Comparison of ENCODE assay signal across 15 cellular contexts in genomic region chr21:37855568-37856391, GRCh38.
A peak's percentile ranks its signal among the peaks of the same experiment; 100 is the strongest.
DNase-seq lines count a peak whose midpoint lies in the region; ATAC-seq lines count a peak whose summit lies in the region.
"Had no signal": no experiment of that assay in that cellular context is flagged by ENCODE, and none has a peak within 500 bp of the region (broad histone marks: within the 10 kb centered on the region; RNA-seq: fewer than 3 reads in every experiment).

No MANE protein-coding gene starts in this region.

- no peak overlapping the region for H4K91ac ChIP-seq in neuronal stem cell (ENCODE audit: low read depth, low read length, poor library complexity)

- H2BK15ac ChIP-seq in neuronal stem cell (ENCODE audit: low read length): no peak overlapping the region

- no peak overlapping the region for H3K23ac ChIP-seq in neuronal stem cell (ENCODE audit: low read depth, low read length, poor library complexity)

- H2BK5ac ChIP-seq in neuronal stem cell (ENCODE audit: low read length): no peak overlapping the region

- H3K9me3 ChIP-seq in ectodermal cell (ENCODE audit: control insufficient read depth, low read length) (no peaks in the 10 kb centered on the region), neuronal stem cell (replicated peaks in 1 of 2; ENCODE audit: control insufficient read depth in 2 of 2, insufficient read depth in 1 of 2, low read depth in 1 of 2, low read length in 2 of 2) (peaks cover 0 to 21% of the 10 kb centered on the region in 2 donors), aorta (ENCODE audit: control insufficient read depth, low read length) (peaks cover 3% of the 10 kb centered on the region)

- DNase-seq in EH (ENCODE audit: low read depth): peak; percentile 92
- peak; percentile 86 for DNase-seq in NCI-H82 treated with DMSO at 0.1 percent for 48 hours (lab: John Stamatoyannopoulos, UW; ENCODE audit: unreplicated experiment)
- no peak for DNase-seq in neuronal stem cell (ENCODE audit: low spot score)
- no peak for DNase-seq in aorta
- DNase-seq in activated effector memory CD4-positive, alpha-beta T cell treated with Interleukin-2 at 50 U/mL for 16 hours: no peak
- DNase-seq: activated CD4-positive, alpha-beta memory T cell treated with anti-CD3 and anti-CD28 coated beads for 36 hours; effector CD8-positive, alpha-beta T cell; heart left ventricle; OCI-M1 had no signal

- no peaks in the 10 kb centered on the region for H3K36me3 ChIP-seq in ectodermal cell (ENCODE audit: control insufficient read depth, insufficient read depth, low read length)
- H3K36me3 ChIP-seq in neuronal stem cell (replicated peaks in 1 of 2; ENCODE audit: control insufficient read depth in 2 of 2, insufficient read depth in 2 of 2, low read length in 2 of 2): no peaks in the 10 kb centered on the region
- H3K36me3 ChIP-seq in aorta (ENCODE audit: control insufficient read depth in 1 of 2, insufficient read depth in 2 of 2, low read length in 1 of 2): no peaks in the 10 kb centered on the region
- H3K36me3 ChIP-seq: heart left ventricle had no signal

- H3K27me3 ChIP-seq in ectodermal cell (ENCODE audit: control insufficient read depth, insufficient read depth, low read length, poor library complexity, severe bottlenecking) (no peaks in the 10 kb centered on the region), neuronal stem cell (ENCODE audit: control insufficient read depth in 3 of 3, insufficient read depth in 3 of 3, low read depth in 1 of 3, low read length in 3 of 3) (no peaks in the 10 kb centered on the region), aorta (ENCODE audit: control insufficient read depth in 1 of 2, insufficient read depth in 2 of 2, low read length in 1 of 2) (no peaks in the 10 kb centered on the region)
- H3K27me3 ChIP-seq: heart left ventricle had no signal

- no peak overlapping the region for H4K8ac ChIP-seq in neuronal stem cell (ENCODE audit: low read depth, low read length)

- 70 to 72% methylated on average over 7 of the region's 7 CpGs for WGBS in ectodermal cell, 2 experiments
- no CpG with 5 or more reads among the region's 7 CpGs for WGBS in neuronal stem cell (ENCODE audit: extremely low coverage in 2 of 2, insufficient read length in 2 of 2, insufficient replicate concordance in 1 of 2), 2 donors
- 21 to 33% methylated on average over 7 of the region's 7 CpGs for WGBS in aorta, 2 donors

- H3K27ac ChIP-seq in ectodermal cell (ENCODE audit: insufficient read depth, low read depth, low read length, poor library complexity, severe bottlenecking) (peak overlapping the region; percentile 41), neuronal stem cell (replicated peaks; ENCODE audit: low read length) (no peak overlapping the region), aorta (ENCODE audit: low read depth in 1 of 2, low read length in 2 of 2) (no peak overlapping the region)
- H3K27ac ChIP-seq: C4-2B, heart left ventricle, KMS-11 had no signal

- H3K79me1 ChIP-seq in neuronal stem cell (ENCODE audit: low read depth, low read length): no peaks in the 10 kb centered on the region

- no peak overlapping the region for H2AK5ac ChIP-seq in neuronal stem cell (ENCODE audit: low read depth, low read length)

- H2BK120ac ChIP-seq in neuronal stem cell (ENCODE audit: low read depth, low read length): no peak overlapping the region

- H3K4me3 ChIP-seq in ectodermal cell (ENCODE audit: insufficient read depth, low read depth, low read length) (no peak overlapping the region), neuronal stem cell (ENCODE audit: low read length in 2 of 2) (peak overlapping the region in 1 of 2 donors; percentile 40), aorta (ENCODE audit: low read length in 2 of 2) (no peak overlapping the region)
- H3K4me3 ChIP-seq: heart left ventricle had no signal

- peak overlapping the region; percentile 83 for H2AFZ ChIP-seq in neuronal stem cell (ENCODE audit: low read length)

- no peak overlapping the region for H3K18ac ChIP-seq in neuronal stem cell (ENCODE audit: low read length)

- H3K4me1 ChIP-seq in ectodermal cell (ENCODE audit: control insufficient read depth, insufficient read depth, low read length) (peaks cover 7% of the 10 kb centered on the region), neuronal stem cell (ENCODE audit: control insufficient read depth in 2 of 2, insufficient read depth in 1 of 2, low read depth in 1 of 2, low read length in 2 of 2) (peaks cover 0 to 11% of the 10 kb centered on the region in 2 donors), aorta (ENCODE audit: control insufficient read depth in 1 of 2, insufficient read depth in 2 of 2, low read length in 2 of 2) (no peaks in the 10 kb centered on the region)
- H3K4me1 ChIP-seq: heart left ventricle had no signal

- intact Hi-C loops in aorta (cut with DNase I): no loop called here

- H3K14ac ChIP-seq in neuronal stem cell (ENCODE audit: low read length): no peak overlapping the region

- no peak overlapping the region for H3K9ac ChIP-seq in neuronal stem cell (ENCODE audit: low read depth, low read length, poor library complexity)
- H3K9ac ChIP-seq: KMS-11 had no signal

- no peak overlapping the region for H2BK12ac ChIP-seq in neuronal stem cell (ENCODE audit: low read length)

- no peak overlapping the region for H3K4ac ChIP-seq in neuronal stem cell (ENCODE audit: low read length)

- no peak overlapping the region for H3K4me2 ChIP-seq in neuronal stem cell (ENCODE audit: insufficient read depth, low read length, poor library complexity, severe bottlenecking)
- H3K4me2 ChIP-seq: KMS-11 had no signal

- no peak for ATAC-seq in aorta (ENCODE audit: low FRiP score)
- no peak for ATAC-seq in HG03378 (IDR thresholded peaks at IDR 0.05; ENCODE audit: unreplicated experiment)
- no peak for ATAC-seq in activated CD4-positive, CD25-positive, alpha-beta regulatory T cell treated with anti-CD3 and anti-CD28 coated beads, Interleukin-2, amount 50 U/mL, for 24 hours
- ATAC-seq: heart left ventricle; stimulated activated memory B cell treated with anti-CD40 and anti-IgM and Interleukin-4, amounts not matched to agents 10 μg/mL and 1 μg/mL and 100 μg/mL, for 72 hours had no signal

Comparison
In these comparisons a context has a peak if more than half of its experiments do, and no peak if none do; other contexts are left out.
1. DNase-seq: peak in EH (single experiment) and NCI-H82 treated with DMSO at 0.1 percent for 48 hours (single experiment); none in neuronal stem cell (single experiment), aorta (0 of 2) and activated effector memory CD4-positive, alpha-beta T cell treated with Interleukin-2 at 50 U/mL for 16 hours (single experiment).